27 cellular contexts compared by ENCODE assay signal in the genomic region with DNA sequence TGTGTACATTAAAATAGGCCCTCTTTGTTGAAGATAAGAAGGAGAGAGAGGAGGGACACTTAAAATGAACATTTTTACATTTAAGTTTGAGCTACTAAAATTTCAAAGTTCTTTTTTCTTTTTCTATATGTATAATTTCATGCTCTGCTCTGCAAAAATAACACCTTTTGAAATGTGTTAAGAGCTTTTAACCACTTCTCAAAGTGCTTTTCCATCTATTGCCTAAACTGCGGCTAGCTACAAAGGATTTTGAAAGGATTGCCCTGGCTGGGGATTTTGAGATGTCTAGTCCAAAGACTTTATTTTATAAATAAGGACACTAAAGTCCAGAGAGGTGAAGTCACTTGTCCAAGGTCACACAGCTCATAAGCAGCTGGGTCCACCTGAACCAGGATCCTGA.
"Had no signal": no experiment of that assay in that cellular context is flagged by ENCODE, and none has a peak within 500 bp of the region (broad histone marks: within the 10 kb centered on the region; RNA-seq: fewer than 3 reads in every experiment).

No MANE protein-coding gene starts in this region.

- H3K9me3 Mint-ChIP-seq: activated B cell treated with CpG ODN at 0.5 μM for 24 hours; activated CD4-positive, alpha-beta memory T cell treated with anti-CD3 and anti-CD28 coated beads, Interleukin-2, amount 10 ng/mL, durations not matched to agents 7 days and 5 days; activated naive CD4-positive, alpha-beta T cell treated with anti-CD3 and anti-CD28 coated beads for 36 hours; activated T-helper 17 cell treated with anti-CD3 and anti-CD28 coated beads, Interleukin-2, amount 50 U/mL, for 72 hours; brain; T-cell had no signal

- ATAC-seq: activated CD4-positive, alpha-beta T cell treated with anti-CD3 and anti-CD28 coated beads for 36 hours; activated T-helper 17 cell treated with anti-CD3 and anti-CD28 coated beads, Interleukin-2, amount 50 U/mL, for 72 hours; PC-3; T-cell had no signal

- H3K4me3 Mint-ChIP-seq: activated B cell treated with CpG ODN at 0.5 μM for 24 hours; activated CD4-positive, alpha-beta memory T cell treated with anti-CD3 and anti-CD28 coated beads, Interleukin-2, amount 10 ng/mL, durations not matched to agents 7 days and 5 days; activated CD4-positive, alpha-beta T cell treated with anti-CD3 and anti-CD28 coated beads for 36 hours; activated naive CD4-positive, alpha-beta T cell treated with anti-CD3 and anti-CD28 coated beads for 36 hours; activated naive CD8-positive, alpha-beta T cell; activated T-helper 17 cell treated with anti-CD3 and anti-CD28 coated beads, Interleukin-2, amount 50 U/mL, for 72 hours; brain; T-cell had no signal

- H3K4me1 Mint-ChIP-seq: activated CD4-positive, alpha-beta memory T cell treated with anti-CD3 and anti-CD28 coated beads, Interleukin-2, amount 10 ng/mL, durations not matched to agents 7 days and 5 days; activated CD4-positive, alpha-beta T cell treated with anti-CD3 and anti-CD28 coated beads for 36 hours; activated T-helper 17 cell treated with anti-CD3 and anti-CD28 coated beads, Interleukin-2, amount 50 U/mL, for 72 hours had no signal

- FAIRE-seq: astrocyte, TTC549 had no signal

- H3K27ac Mint-ChIP-seq: activated CD4-positive, alpha-beta memory T cell treated with anti-CD3 and anti-CD28 coated beads, Interleukin-2, amount 10 ng/mL, durations not matched to agents 7 days and 5 days; activated CD4-positive, alpha-beta T cell treated with anti-CD3 and anti-CD28 coated beads for 36 hours; activated naive CD4-positive, alpha-beta T cell treated with anti-CD3 and anti-CD28 coated beads for 36 hours; activated naive CD8-positive, alpha-beta T cell; activated T-helper 17 cell treated with anti-CD3 and anti-CD28 coated beads, Interleukin-2, amount 50 U/mL, for 72 hours; T-cell had no signal

- H3K36me3 Mint-ChIP-seq: activated naive CD8-positive, alpha-beta T cell; brain; T-cell had no signal

- DNase-seq: activated B cell treated with CpG ODN at 0.5 μM for 24 hours; activated CD4-positive, alpha-beta memory T cell treated with anti-CD3 and anti-CD28 coated beads, Interleukin-2, amount 10 ng/mL, durations not matched to agents 7 days and 5 days; activated CD4-positive, alpha-beta T cell treated with anti-CD3 and anti-CD28 coated beads for 36 hours; activated CD4-positive, alpha-beta T cell treated with anti-CD3 and anti-CD28 coated beads, Interleukin-2, amount 50 U/mL, for 1 hour; activated gamma-delta T cell; activated naive CD4-positive, alpha-beta T cell treated with anti-CD3 and anti-CD28 coated beads for 36 hours; activated T-cell treated with anti-CD3 and anti-CD28 coated beads for 4 hours; activated T-cell treated with anti-CD3 and anti-CD28 coated beads, Interleukin-2, amount 50 U/mL, for 48 hours; amygdala; Kasumi-1; KBM-7; NCI-H1105 treated with DMSO at 0.1 percent for 48 hours; NCI-H1436 treated with DMSO at 0.1 percent for 48 hours; NCI-H187 treated with DMSO at 0.1 percent for 48 hours; NCI-H2081 treated with DMSO at 0.1 percent for 48 hours; NCI-H446; NCI-H524; PC-3; SIG-M5; T-cell; T-helper 2 cell; T1000 had no signal

- H3K27me3 Mint-ChIP-seq: activated B cell treated with CpG ODN at 0.5 μM for 24 hours; activated CD4-positive, alpha-beta T cell treated with anti-CD3 and anti-CD28 coated beads for 36 hours; activated naive CD8-positive, alpha-beta T cell; activated T-helper 17 cell treated with anti-CD3 and anti-CD28 coated beads, Interleukin-2, amount 50 U/mL, for 72 hours; brain; T-cell had no signal
